In the genomic region with DNA sequence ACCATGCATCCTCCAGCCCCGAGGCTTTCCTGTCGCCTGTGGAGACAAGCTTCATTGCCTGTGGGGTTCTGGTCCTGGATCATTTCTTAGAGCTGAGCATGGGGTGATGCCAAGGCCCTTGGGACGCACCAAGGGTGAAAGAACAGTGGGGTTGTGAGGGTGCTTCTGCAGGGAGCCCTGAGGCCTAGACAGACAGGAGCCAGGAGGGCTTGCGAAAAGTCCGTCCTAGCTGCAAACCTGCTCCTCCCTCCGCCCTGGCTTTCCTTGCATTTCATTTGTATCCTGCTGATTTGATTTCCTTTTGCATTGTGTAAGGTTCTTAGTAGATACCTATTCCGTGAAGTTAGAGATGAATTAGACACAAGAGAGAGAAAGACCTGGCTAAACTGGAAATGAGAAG, we compare ENCODE assay signal across 17 cellular contexts.
A peak's percentile ranks its signal among the peaks of the same experiment; 100 is the strongest.
DNase-seq lines count a peak whose midpoint lies in the region; FAIRE-seq and TF ChIP-seq lines count a peak whose summit lies in the region.
"Had no signal": no experiment of that assay in that cellular context is flagged by ENCODE, and none has a peak within 500 bp of the region (broad histone marks: within the 10 kb centered on the region; RNA-seq: fewer than 3 reads in every experiment).

No MANE protein-coding gene starts in this region.

- H3K27me3 ChIP-seq in HUES6 (ENCODE audit: control insufficient read depth, insufficient read depth, low read length) (no peaks in the 10 kb centered on the region), endodermal cell (ENCODE audit: control insufficient read depth, insufficient read depth, low read length, poor library complexity, severe bottlenecking) (no peaks in the 10 kb centered on the region), Peyer's patch (no peaks in the 10 kb centered on the region)

- H3K27me3 Mint-ChIP-seq in endodermal cell (ENCODE audit: insufficient read depth), result no peaks in the 10 kb centered on the region
- H3K27me3 Mint-ChIP-seq in nephron (ENCODE audit: low read depth), result no peaks in the 10 kb centered on the region

- no peak overlapping the region for H3K4me3 ChIP-seq in HUES6 (ENCODE audit: low read depth, low read length)
- H3K4me3 ChIP-seq in endodermal cell (ENCODE audit: low read length), result no peak overlapping the region
- H3K4me3 ChIP-seq in Peyer's patch, result no peak overlapping the region

- H3K4me1 ChIP-seq in HUES6 (ENCODE audit: control insufficient read depth, insufficient read depth, low read length), result peaks cover 47% of the 10 kb centered on the region
- peaks cover 8% of the 10 kb centered on the region for H3K4me1 ChIP-seq in endodermal cell (ENCODE audit: control insufficient read depth, insufficient read depth, low read length)
- H3K4me1 ChIP-seq in Peyer's patch, result peaks cover 0 to 17% (median 0%) of the 10 kb centered on the region in 4 donors

- H3K9me3 Mint-ChIP-seq in endodermal cell (no peaks in the 10 kb centered on the region), nephron (no peaks in the 10 kb centered on the region)
- H3K9me3 Mint-ChIP-seq: CD14-positive monocyte, HFFc6 had no signal

- H3K9ac ChIP-seq in HUES6 (ENCODE audit: low read length), result peak overlapping the region; percentile 7
- no peak overlapping the region for H3K9ac ChIP-seq in endodermal cell (ENCODE audit: extremely low read depth, low read length, poor library complexity, severe bottlenecking)

- DNase-seq in endodermal cell (peak; percentile 60), islet precursor cell (no peak), GM12892 (ENCODE audit: insufficient read length) (no peak), Peyer's patch (no peak)
- no peak for DNase-seq in central memory CD4-positive, alpha-beta T cell
- DNase-seq: DMS79, HFFc6, NCI-H1092 treated with DMSO at 0.1 percent for 48 hours, NCI-H146, NCI-H2081, PC-3, SIG-M5 had no signal

- H3K4me1 Mint-ChIP-seq in endodermal cell (peaks cover 44% of the 10 kb centered on the region), nephron (peaks cover 79% of the 10 kb centered on the region)
- H3K4me1 Mint-ChIP-seq: CD14-positive monocyte had no signal

- no peaks in the 10 kb centered on the region for H3K36me3 Mint-ChIP-seq in endodermal cell (ENCODE audit: low read depth)
- no peaks in the 10 kb centered on the region for H3K36me3 Mint-ChIP-seq in nephron (ENCODE audit: low read depth)
- H3K36me3 Mint-ChIP-seq: CD14-positive monocyte had no signal

- 68 to 80% methylated on average over 4 to 7 of the region's 7 CpGs for WGBS in endodermal cell (ENCODE audit: insufficient coverage in 1 of 2, insufficient read length in 1 of 2), 2 experiments

- H3K9me3 ChIP-seq in HUES6 (ENCODE audit: control insufficient read depth, insufficient read depth, low read depth, low read length) (no peaks in the 10 kb centered on the region), endodermal cell (ENCODE audit: control insufficient read depth, low read length) (no peaks in the 10 kb centered on the region), Peyer's patch (no peaks in the 10 kb centered on the region)

- no peaks in the 10 kb centered on the region for H3K36me3 ChIP-seq in HUES6 (ENCODE audit: control insufficient read depth, insufficient read depth, low read length)
- peaks cover 12% of the 10 kb centered on the region for H3K36me3 ChIP-seq in endodermal cell (ENCODE audit: control insufficient read depth, insufficient read depth, low read length)
- H3K36me3 ChIP-seq in Peyer's patch, result no peaks in the 10 kb centered on the region

- H3K27ac ChIP-seq in HUES6 (ENCODE audit: low read depth, low read length), result no peak overlapping the region
- no peak overlapping the region for H3K27ac ChIP-seq in endodermal cell (ENCODE audit: low read depth, low read length)
- H3K27ac ChIP-seq in Peyer's patch, result no peak overlapping the region
- H3K27ac ChIP-seq: RWPE1 had no signal

- TF ChIP-seq POLR2A in GM12892 (IDR thresholded peaks at IDR 0.05; ENCODE audit: low read depth, low read length) (no peak), Peyer's patch (IDR thresholded peaks at IDR 0.05) (no peak)

- H3K4me3 Mint-ChIP-seq in endodermal cell, result no peak overlapping the region
- H3K4me3 Mint-ChIP-seq in nephron, result no peak overlapping the region
- H3K4me3 Mint-ChIP-seq: CD14-positive monocyte, HFFc6 had no signal

- no peak for FAIRE-seq in GM12892 (lab: Jason Lieb, UNC)
- FAIRE-seq: HTR-8/SVneo had no signal

- no peak for TF ChIP-seq CTCF in endodermal cell (conservative IDR thresholded peaks at IDR 0.05)
- TF ChIP-seq CTCF in nephron (IDR thresholded peaks at IDR 0.05; ENCODE audit: unreplicated experiment in 3 of 3), result no peak
- no peak for TF ChIP-seq CTCF in Peyer's patch (IDR thresholded peaks at IDR 0.05)

- peak overlapping the region; percentile 45 for H3K27ac Mint-ChIP-seq in endodermal cell
- peak overlapping the region; percentile 63 to 77 (median 77) for H3K27ac Mint-ChIP-seq in nephron
- H3K27ac Mint-ChIP-seq: CD14-positive monocyte, HFFc6 had no signal
